In genomic region chr11:128905345-128906184, GRCh38 we compare ENCODE assay signal across 8 cellular contexts. TPM values are rescaled to one million over a fixed set of nuclear protein-coding genes. Genes with fewer than 3 reads are reported as not detected.
DNase-seq lines count a peak whose midpoint lies in the region; ATAC-seq and TF ChIP-seq lines count a peak whose summit lies in the region.

No MANE protein-coding gene starts in this region.

- CTCF ChIA-PET in T-cell (lab: Charles Lee), result interaction anchor here (0.6 to 1.7 kb wide), 21 partner anchors 10 to 1536 kb away, joined by 3 to 7 read pairs (median 3); no protein-coding TSS in a partner anchor

- H3K36me3 Mint-ChIP-seq in T-cell, result no peaks in the 10 kb centered on the region

- POLR2A ChIA-PET in T-cell (lab: Charles Lee), result no interaction called here

- peak; percentile 48 for TF ChIP-seq CTCF in cardiac fibroblast (IDR thresholded peaks at IDR 0.05; ENCODE audit: low read depth, low read length)

- H3K4me3 Mint-ChIP-seq in T-cell, result peak overlapping the region; percentile 73 to 80 (median 78)

- DNase-seq in Caki2 (ENCODE audit: low read depth), result peak; percentile 45
- DNase-seq in Jurkat, Clone E6-1 (ENCODE audit: low read depth, low spot score), result peak; percentile 48
- DNase-seq in T-cell, result peak in 28 of 34 experiments; percentile 12 to 54 (median 29)
- DNase-seq in cardiac fibroblast (ENCODE audit: low read depth in 2 of 2), result peak; percentile 37 to 40
- peak; percentile 87 for DNase-seq in left kidney (ENCODE audit: low read depth, low spot score)
- DNase-seq in stimulated activated CD8-positive, alpha-beta memory T cell treated with anti-CD3 and anti-CD28 coated beads, Interleukin-15, amount 100 ng/mL, for 1 hour (ENCODE audit: low read depth), result peak; percentile 21
- DNase-seq in NCI-H128 (lab: John Stamatoyannopoulos, UW; ENCODE audit: unreplicated experiment), result no peak

- H3K9me3 Mint-ChIP-seq in T-cell, result no peaks in the 10 kb centered on the region

- peaks cover 10 to 27% (median 23%) of the 10 kb centered on the region in 3 donors for H3K4me1 Mint-ChIP-seq in T-cell

- ATAC-seq in GM21360 (IDR thresholded peaks at IDR 0.05; ENCODE audit: unreplicated experiment) (peak; percentile 52), T-cell (replicated peaks in 1 of 4) (peak; percentile 69 to 83 (median 77))

- H3K4me3 ChIP-seq in Jurkat, Clone E6-1 (ENCODE audit: low read length), result peak overlapping the region; percentile 65
- H3K4me3 ChIP-seq in cardiac fibroblast (replicated peaks in 1 of 2; ENCODE audit: low read depth in 2 of 2, low read length in 2 of 2), result peak overlapping the region; percentile 55 to 57

- no peak overlapping the region for H3K27ac Mint-ChIP-seq in T-cell

- H3K27me3 Mint-ChIP-seq in T-cell, result peaks cover 28 to 35% of the 10 kb centered on the region in 2 donors

- in situ Hi-C loops in Caki2 (cut with HindIII; ENCODE audit: low pct_unique_long_range_greater_than_20kb, low sequenced_read_pairs), result no loop called here

RNA-seq across cellular contexts. Expression of gene KCNJ5, which starts 14.4 kb away (rescaled TPM):
- total RNA-seq in Caki2 (2014; rRNA removed; shearing (Covaris generic); ENCODE audit: low replicate concordance), result 0.14 TPM in 1 of 2 replicates, not detected in the other
- polyA plus RNA-seq in Jurkat, Clone E6-1 (2012; ENCODE audit: insufficient read depth, insufficient read length), result not detected
- total RNA-seq in T-cell, result under 1 TPM in 3 of 5 donors, not detected in 2; 0.07 to 0.13 (median 0.12) TPM

RNA-seq across cellular contexts. Expression of gene TP53AIP1, which starts 37.1 kb away (rescaled TPM):
- not detected in 2 replicates for total RNA-seq in Caki2 (2014; rRNA removed; shearing (Covaris generic); ENCODE audit: low replicate concordance)
- polyA plus RNA-seq in Jurkat, Clone E6-1 (2012; ENCODE audit: insufficient read depth, insufficient read length), result not detected
- total RNA-seq in T-cell, result not detected

RNA-seq across cellular contexts. Expression of gene KCNJ1, which starts 38.5 kb away (rescaled TPM):
- 0.10 TPM in 1 of 2 replicates, not detected in the other for total RNA-seq in Caki2 (2014; rRNA removed; shearing (Covaris generic); ENCODE audit: low replicate concordance)
- not detected for polyA plus RNA-seq in Jurkat, Clone E6-1 (2012; ENCODE audit: insufficient read depth, insufficient read length)
- not detected for total RNA-seq in T-cell
